In the genomic region with DNA sequence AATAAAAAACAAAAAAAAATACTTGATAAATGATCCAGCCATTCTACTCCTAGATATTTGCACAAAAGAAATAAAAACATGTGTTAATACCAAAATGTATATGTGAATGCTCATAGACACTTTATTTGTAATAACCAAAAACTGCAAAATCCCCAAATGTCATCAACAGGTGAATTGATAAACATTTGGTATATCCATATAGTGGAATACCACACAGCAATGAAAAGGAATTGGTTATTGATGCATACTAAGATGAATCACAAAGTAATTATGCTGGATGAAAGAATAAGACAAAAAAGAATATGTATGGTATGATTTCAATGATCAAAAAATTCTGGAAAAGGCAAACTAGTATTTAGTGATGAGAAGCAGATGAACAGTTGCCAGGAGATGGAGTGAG, we compare ENCODE assay signal across 10 cellular contexts.
"Had no signal": no experiment of that assay in that cellular context is flagged by ENCODE, and none has a peak within 500 bp of the region (broad histone marks: within the 10 kb centered on the region; RNA-seq: fewer than 3 reads in every experiment).

No MANE protein-coding gene starts in this region.

- ATAC-seq: GM23338, HCT116 had no signal

- H3K27ac Mint-ChIP-seq: GM23338, H9, HFFc6 had no signal

- H3K4me2 ChIP-seq: GM23338 had no signal

- H3K9ac ChIP-seq: GM23248 had no signal

- H3K27ac ChIP-seq: GM23248 had no signal

- H3K4me1 Mint-ChIP-seq: GM23338 had no signal

- H3K4me1 ChIP-seq: HAP-1 had no signal

- H3K9me3 Mint-ChIP-seq: HFFc6 had no signal

- DNase-seq: GM23248, GOT3, H7, H9, HCEC 1CT, HFFc6 had no signal

- H3K36me3 ChIP-seq: HAP-1 had no signal

- H2AFZ ChIP-seq: GM23248, GM23338 had no signal

- H3K4me3 ChIP-seq: GM23248, GM23338, HAP-1 had no signal

- H3K4me3 Mint-ChIP-seq: GM23338, H9, HFFc6 had no signal

- FAIRE-seq: H54 had no signal

- H3K9me3 ChIP-seq: HAP-1 had no signal
